In genomic region chr19:46542428-46543230, GRCh38 we compare ENCODE assay signal across 8 cellular contexts. TPM values are rescaled to one million over a fixed set of nuclear protein-coding genes. Genes with fewer than 3 reads are reported as not detected.
DNase-seq lines count a peak whose midpoint lies in the region; ATAC-seq and TF ChIP-seq lines count a peak whose summit lies in the region.

No MANE protein-coding gene starts in this region.

- H3K27ac ChIP-seq in cingulate gyrus (ENCODE audit: low read depth, low read length): peak overlapping the region; percentile 58

- DNase-seq in AG09319 (ENCODE audit: extremely low read depth, low read depth): peak; percentile 74
- DNase-seq in HCEC 1CT: peak; percentile 83
- DNase-seq in NCI-H524 treated with DMSO at 0.1 percent for 48 hours (lab: John Stamatoyannopoulos, UW): peak; percentile 37
- peak; percentile 75 to 82 for DNase-seq in activated CD4-positive, alpha-beta T cell treated with anti-CD3 and anti-CD28 coated beads for 4 hours
- DNase-seq in left lobe of liver (ENCODE audit: low spot score): peak; percentile 87
- DNase-seq in stimulated activated CD4-positive, alpha-beta T cell treated with anti-CD3 and anti-CD28 coated beads, Interleukin-4, amount 100 ng/mL, for 1 hour: peak; percentile 78
- no peak for DNase-seq in GM19238 (ENCODE audit: insufficient read length, low spot score)

- peak; percentile 72 for TF ChIP-seq CTCF in AG09319 (IDR thresholded peaks at IDR 0.05; ENCODE audit: low read depth, low read length)

- ATAC-seq in left lobe of liver: peak; percentile 94

RNA-seq across cellular contexts. Expression of gene PNMA8B, which starts 47.0 kb away (rescaled TPM):
- total RNA-seq in left lobe of liver: 0.35 TPM

RNA-seq across cellular contexts. Expression of gene CALM3, which starts 58.5 kb away (rescaled TPM):
- 89.6 TPM for total RNA-seq in left lobe of liver
